In the genomic region with DNA sequence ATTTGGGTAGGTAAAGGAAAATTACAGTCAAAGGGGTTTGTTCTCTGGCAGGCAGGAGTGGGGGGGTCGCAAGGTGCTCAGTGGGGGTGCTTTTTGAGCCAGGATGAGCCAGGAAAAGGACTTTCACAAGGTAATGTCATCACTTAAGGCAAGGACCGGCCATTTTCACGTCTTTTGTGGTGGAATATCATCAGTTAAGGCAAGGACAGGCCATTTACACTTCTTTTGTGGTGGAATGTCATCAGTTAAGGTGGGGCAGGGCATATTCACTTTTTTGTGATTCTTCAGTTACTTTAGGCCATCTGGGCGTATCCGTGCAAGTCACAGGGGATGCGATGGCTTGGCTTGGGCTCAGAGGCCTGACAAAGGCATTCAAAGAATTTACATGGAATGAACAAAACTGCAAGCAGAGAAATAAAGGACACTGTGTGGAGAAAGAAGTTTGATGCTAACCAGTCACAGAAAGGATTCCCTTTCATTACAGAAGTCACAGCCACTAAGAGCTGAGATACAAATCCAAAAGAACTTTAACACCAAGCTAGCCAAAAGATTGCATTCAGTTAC, we compare ENCODE assay signal across 7 cellular contexts. TPM values are rescaled to one million over a fixed set of nuclear protein-coding genes. Genes with fewer than 3 reads are reported as not detected.
"Had no signal": no experiment of that assay in that cellular context is flagged by ENCODE, and none has a peak within 500 bp of the region (broad histone marks: within the 10 kb centered on the region; RNA-seq: fewer than 3 reads in every experiment).

No MANE protein-coding gene starts in this region.

RNA-seq across cellular contexts. Expression of a gene that starts 6.8 kb away (rescaled TPM):
- total RNA-seq: activated CD4-positive, alpha-beta T cell treated with anti-CD3 and anti-CD28 coated beads for 36 hours; activated CD8-positive, alpha-beta memory T cell treated with anti-CD3 and anti-CD28 coated beads, Interleukin-2, amount 10 ng/mL, durations not matched to agents 7 days and 5 days; activated CD8-positive, alpha-beta T cell treated with anti-CD3 and anti-CD28 coated beads, Interleukin-2, amount 10 ng/mL, durations not matched to agents 7 days and 5 days; activated T-helper 2 cell treated with anti-CD3 and anti-CD28 coated beads, Interferon-gamma antibody, Interleukin-2, Interleukin-4, amounts not matched to agents 10 μg/mL and 5 μg/mL and 100 μg/mL, durations not matched to agents 14 hours and 24 hours and 36 hours; lung microvascular endothelial cell; naive thymus-derived CD8-positive, alpha-beta T cell had no signal
- polyA plus RNA-seq: keratinocyte; naive thymus-derived CD8-positive, alpha-beta T cell had no signal
